Comparison of ENCODE assay signal across 10 cellular contexts in genomic region chr6:104789770-104790190, GRCh38.
DNase-seq lines count a peak whose midpoint lies in the region; ATAC-seq and TF ChIP-seq lines count a peak whose summit lies in the region.
"Had no signal": no experiment of that assay in that cellular context is flagged by ENCODE, and none has a peak within 500 bp of the region (broad histone marks: within the 10 kb centered on the region; RNA-seq: fewer than 3 reads in every experiment).

No MANE protein-coding gene starts in this region.

- H3K9me3 ChIP-seq in heart left ventricle: no peaks in the 10 kb centered on the region
- H3K9me3 ChIP-seq: HAP-1 had no signal

- TF ChIP-seq CTCF in heart left ventricle (IDR thresholded peaks at IDR 0.05): peak in 9 of 12 donors; percentile 12 to 41 (median 33)
- TF ChIP-seq CTCF in VCaP (conservative IDR thresholded peaks at IDR 0.05): peak; percentile 72

- DNase-seq in heart left ventricle: no peak
- no peak for DNase-seq in Right ventricle myocardium superior
- DNase-seq in immature natural killer cell: peak; percentile 2 to 24 (median 11)
- DNase-seq in NCI-H2029 (lab: John Stamatoyannopoulos, UW): no peak

- H3K27me3 ChIP-seq in heart left ventricle: no peaks in the 10 kb centered on the region

- ATAC-seq in heart left ventricle: no peak
- no peak for ATAC-seq in Right ventricle myocardium superior (ENCODE audit: poor library complexity)
- peak; percentile 97 for ATAC-seq in GM21786 (IDR thresholded peaks at IDR 0.05; ENCODE audit: unreplicated experiment)
- ATAC-seq in stimulated activated memory B cell treated with anti-CD40 and anti-IgM and Interleukin-4, amounts not matched to agents 10 μg/mL and 1 μg/mL and 100 μg/mL, for 72 hours: no peak

- peak; percentile 53 for TF ChIP-seq RAD21 in Ishikawa (IDR thresholded peaks at IDR 0.05; ENCODE audit: low read depth)

- H3K27ac ChIP-seq in heart left ventricle: no peak overlapping the region
- H3K27ac ChIP-seq in VCaP: no peak overlapping the region

- WGBS in heart left ventricle, 4 donors: 51 to 58% (median 57%) methylated on average over 5 of the region's 5 CpGs

- H3K36me3 Mint-ChIP-seq in immature natural killer cell: peaks cover 4 to 16% (median 8%) of the 10 kb centered on the region in 3 donors
- peaks cover 30% of the 10 kb centered on the region for H3K36me3 Mint-ChIP-seq in stimulated activated memory B cell treated with anti-CD40 and anti-IgM and Interleukin-4, amounts not matched to agents 10 μg/mL and 1 μg/mL and 100 μg/mL, for 72 hours

- H3K36me3 ChIP-seq in heart left ventricle: peaks cover 0 to 41% (median 9%) of the 10 kb centered on the region in 9 donors
- H3K36me3 ChIP-seq: HAP-1 had no signal

- peak overlapping the region in 3 of 5 donors; percentile 20 to 66 (median 51) for H3K4me3 Mint-ChIP-seq in immature natural killer cell
- H3K4me3 Mint-ChIP-seq in stimulated activated memory B cell treated with anti-CD40 and anti-IgM and Interleukin-4, amounts not matched to agents 10 μg/mL and 1 μg/mL and 100 μg/mL, for 72 hours: no peak overlapping the region
- H3K4me3 Mint-ChIP-seq: memory B cell had no signal

- no peak for TF ChIP-seq EP300 in Ishikawa (IDR thresholded peaks at IDR 0.05; ENCODE audit: borderline replicate concordance)

- no peak for TF ChIP-seq POLR2A in heart left ventricle (IDR thresholded peaks at IDR 0.05)

- H3K4me3 ChIP-seq in heart left ventricle: no peak overlapping the region
- H3K4me3 ChIP-seq: HAP-1 had no signal

- peak overlapping the region in 4 of 6 donors; percentile 27 to 74 (median 55) for H3K27ac Mint-ChIP-seq in immature natural killer cell
- H3K27ac Mint-ChIP-seq in stimulated activated memory B cell treated with anti-CD40 and anti-IgM and Interleukin-4, amounts not matched to agents 10 μg/mL and 1 μg/mL and 100 μg/mL, for 72 hours: no peak overlapping the region
- H3K27ac Mint-ChIP-seq: memory B cell had no signal

- intact Hi-C loops in heart left ventricle (cut with DNase I): loop anchor here in 4 of 10 donors (5.0 to 10.0 kb wide), 2 partner anchors 285 to 288 kb away; no protein-coding TSS in a partner anchor
- intact Hi-C loops in Right ventricle myocardium superior (cut with DNase I): no loop called here

- H3K27me3 Mint-ChIP-seq in immature natural killer cell (ENCODE audit: low read depth in 3 of 3): no peaks in the 10 kb centered on the region
- no peaks in the 10 kb centered on the region for H3K27me3 Mint-ChIP-seq in stimulated activated memory B cell treated with anti-CD40 and anti-IgM and Interleukin-4, amounts not matched to agents 10 μg/mL and 1 μg/mL and 100 μg/mL, for 72 hours
- H3K27me3 Mint-ChIP-seq: memory B cell had no signal

- H3K4me1 Mint-ChIP-seq in immature natural killer cell: peaks cover 18 to 34% of the 10 kb centered on the region in 2 donors
- H3K4me1 Mint-ChIP-seq in stimulated activated memory B cell treated with anti-CD40 and anti-IgM and Interleukin-4, amounts not matched to agents 10 μg/mL and 1 μg/mL and 100 μg/mL, for 72 hours: peaks cover 6% of the 10 kb centered on the region

- H3K4me1 ChIP-seq in heart left ventricle: peaks cover 0 to 18% (median 0%) of the 10 kb centered on the region in 12 donors
- H3K4me1 ChIP-seq: HAP-1 had no signal

- H3K9me3 Mint-ChIP-seq in immature natural killer cell: no peaks in the 10 kb centered on the region
- no peaks in the 10 kb centered on the region for H3K9me3 Mint-ChIP-seq in stimulated activated memory B cell treated with anti-CD40 and anti-IgM and Interleukin-4, amounts not matched to agents 10 μg/mL and 1 μg/mL and 100 μg/mL, for 72 hours
- H3K9me3 Mint-ChIP-seq: memory B cell had no signal

TF ChIP-seq in Ishikawa, 13 proteins besides CTCF, POLR2A, EP300 and RAD21:
- no peak for TF ChIP-seq YY1 (IDR thresholded peaks at IDR 0.05; ENCODE audit: low read depth)
- TF ChIP-seq TAF1 (IDR thresholded peaks at IDR 0.05; ENCODE audit: low read depth): no peak
- TF ChIP-seq TEAD4 (IDR thresholded peaks at IDR 0.05): peak; percentile 74
TF ChIP-seq in Ishikawa: peak in this region for 1.

Comparison
In these comparisons a context has a peak if more than half of its experiments do, and no peak if none do; other contexts are left out.
1. DNase-seq: peak in immature natural killer cell (3 of 3); none in heart left ventricle (0 of 5), Right ventricle myocardium superior (single experiment) and NCI-H2029 (single experiment).